1 cellular context compared by ENCODE assay signal in the genomic region with DNA sequence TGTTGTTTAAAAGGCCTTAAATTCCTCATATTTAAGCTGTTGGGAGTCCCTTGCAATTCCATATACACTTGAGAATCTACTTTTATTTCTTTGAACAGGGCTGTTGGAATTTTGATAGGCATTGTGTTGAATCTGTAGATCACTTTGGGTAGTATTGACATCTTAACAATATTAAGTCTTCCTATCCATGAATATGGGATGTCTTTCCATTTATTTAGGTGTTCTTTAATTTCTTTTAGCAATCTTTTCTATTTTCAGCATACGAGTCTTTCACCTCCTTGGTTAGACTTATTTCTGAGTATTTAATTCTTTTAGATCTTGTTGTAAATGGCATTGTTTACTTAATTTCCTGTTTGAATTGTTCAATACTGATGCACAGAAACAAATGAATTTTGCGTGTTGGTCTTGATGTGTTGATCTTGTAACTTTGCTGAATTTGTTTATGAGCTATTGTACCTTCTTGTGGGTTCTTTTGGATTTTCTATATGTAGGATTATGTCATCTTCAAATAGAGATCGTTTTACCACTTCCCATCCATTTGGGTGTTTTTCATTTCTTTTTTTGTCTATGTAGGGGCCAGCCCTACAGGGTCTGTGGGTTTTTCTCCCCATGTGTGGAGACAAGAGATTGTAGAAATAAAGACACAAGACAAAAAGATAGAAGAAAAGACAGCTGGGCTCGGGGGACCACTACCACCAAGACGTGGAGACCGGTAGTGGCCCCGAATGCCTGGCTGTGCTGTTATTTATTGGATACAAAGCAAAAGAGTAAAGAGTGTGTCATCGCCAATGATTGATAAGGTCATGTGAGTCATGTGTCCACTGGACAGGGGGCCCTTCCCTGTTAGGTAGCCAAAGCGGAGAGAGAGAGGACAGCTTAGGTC.
A peak's percentile ranks its signal among the peaks of the same experiment; 100 is the strongest.
TF ChIP-seq lines count a peak whose summit lies in the region.

No MANE protein-coding gene starts in this region.

TF ChIP-seq in GM12891, 5 proteins besides CTCF, POLR2A, EP300 and RAD21:
- TF ChIP-seq SPI1 (IDR thresholded peaks at IDR 0.05; ENCODE audit: low read depth, low read length), result 0 out of 2 replicates have a peak, but pooled peaks have one; percentile 17
- TF ChIP-seq POU2F2 (IDR thresholded peaks at IDR 0.05; ENCODE audit: low read depth, low read length), result no peak
- no peak for TF ChIP-seq TAF1 (IDR thresholded peaks at IDR 0.05; ENCODE audit: low read depth, low read length)
- TF ChIP-seq POLR2AphosphoS5 (IDR thresholded peaks at IDR 0.05; ENCODE audit: low read depth, low read length), result no peak
